ENCODE assay signal across 6 cellular contexts in genomic region chr12:130848785-130849305, GRCh38. TPM values are rescaled to one million over a fixed set of nuclear protein-coding genes. Genes with fewer than 3 reads are reported as not detected.
DNase-seq lines count a peak whose midpoint lies in the region; ATAC-seq, FAIRE-seq and TF ChIP-seq lines count a peak whose summit lies in the region.
"Not testable (repeated sequence)": the region's sequence is repeated elsewhere in the genome, so short reads cannot be mapped to it uniquely, and the experiment has no call there.

No MANE protein-coding gene starts in this region.

- H3K36me3 ChIP-seq in GM23338 (ENCODE audit: insufficient read depth); HUES6 (ENCODE audit: control insufficient read depth, insufficient read depth, low read length); K562 (ENCODE audit: control insufficient read depth, insufficient read depth, low read length); iPS-20b (ENCODE audit: insufficient read depth, low read depth, low read length): not testable (repeated sequence)

- H3K4me3 ChIP-seq in GM23338; HUES6 (ENCODE audit: low read depth, low read length); K562: not testable (repeated sequence)
- 0 out of 2 replicates have a peak overlapping the region, but pooled peaks have one; percentile 25 for H3K4me3 ChIP-seq in iPS-20b (ENCODE audit: low read length)

- H3K9me3 Mint-ChIP-seq in GM23338: peaks cover 25% of the 10 kb centered on the region
- H3K9me3 Mint-ChIP-seq in nephron; progenitor cell of endocrine pancreas (ENCODE audit: low read depth): not testable (repeated sequence)

- POLR2A ChIA-PET in K562 (lab: Yijun Ruan, JAX): interaction anchor here (1.7 kb wide), 1 partner anchor 22 kb away, joined by 4 read pairs; no protein-coding TSS in a partner anchor

- intact Hi-C loops in K562 (cut with micrococcal nuclease): not testable (repeated sequence)

- H3K9me2 ChIP-seq in GM23338 (ENCODE audit: insufficient read depth): not testable (repeated sequence)

- H3K4me3 Mint-ChIP-seq in GM23338; nephron; progenitor cell of endocrine pancreas (ENCODE audit: low read depth): not testable (repeated sequence)

- WGBS in K562 (ENCODE audit: insufficient coverage, low coverage, missing lambda C conversion rate): 95% methylated on average over 1 of the region's 1 CpG

- FAIRE-seq in K562 (lab: Jason Lieb, UNC): not testable (repeated sequence)

- in situ Hi-C loops in K562 (cut with MboI): not testable (repeated sequence)

- CTCF ChIA-PET in K562 (lab: Yijun Ruan, JAX; ENCODE audit: low intra/inter-chr PET ratio): not testable (repeated sequence)

- not testable (repeated sequence) for H3K79me2 ChIP-seq in GM23338 (replicated peaks; ENCODE audit: insufficient read depth); K562 (ENCODE audit: control insufficient read depth, insufficient read depth, low read length)

- BruUV-seq in K562 (replicated peaks; lab: Mats Ljungman, UMichigan): not testable (repeated sequence)

- not testable (repeated sequence) for H4K20me1 ChIP-seq in GM23338 (replicated peaks; ENCODE audit: insufficient read depth); K562 (replicated peaks; ENCODE audit: control insufficient read depth, insufficient read depth, low read length)

- H3K27ac ChIP-seq in GM23338 (ENCODE audit: low read depth) (peak overlapping the region; percentile 86), HUES6 (ENCODE audit: low read depth, low read length) (peak overlapping the region; percentile 71; the same call in 1 of the 2 replicates)
- not testable (repeated sequence) for H3K27ac ChIP-seq in K562 (ENCODE audit: extremely low read depth, low read depth, low read length); iPS-20b (ENCODE audit: low read length)

- not testable (repeated sequence) for H2AFZ ChIP-seq in GM23338
- 0 out of 2 replicates have a peak overlapping the region, but pooled peaks have one; percentile 2 for H2AFZ ChIP-seq in K562 (ENCODE audit: low read depth, low read length)

- H3K4me1 Mint-ChIP-seq in GM23338 (peaks cover 30% of the 10 kb centered on the region), progenitor cell of endocrine pancreas (ENCODE audit: low read depth) (peaks cover 19% of the 10 kb centered on the region)
- not testable (repeated sequence) for H3K4me1 Mint-ChIP-seq in nephron

- not testable (repeated sequence) for H3K9me1 ChIP-seq in K562 (ENCODE audit: control insufficient read depth, insufficient read depth, low read length)

- TF ChIP-seq CTCF in GM23338 (conservative IDR thresholded peaks at IDR 0.05; ENCODE audit: low read depth in 2 of 2); K562 (IDR thresholded peaks at IDR 0.05 in 2 of 3, conservative IDR thresholded peaks at IDR 0.05 in 1 of 3; ENCODE audit: insufficient read depth in 2 of 3, low read depth in 1 of 3, low read length in 3 of 3); nephron (IDR thresholded peaks at IDR 0.05; ENCODE audit: unreplicated experiment in 3 of 3); progenitor cell of endocrine pancreas (IDR thresholded peaks at IDR 0.05; ENCODE audit: unreplicated experiment): not testable (repeated sequence)

- TF ChIP-seq EP300 in K562 (IDR thresholded peaks at IDR 0.05; ENCODE audit: low read length): not testable (repeated sequence)

- peak overlapping the region; percentile 90; the same call in 1 of the 2 replicates for H3K27ac Mint-ChIP-seq in GM23338
- peak overlapping the region in 2 of 3 experiments; percentile 52 to 96 for H3K27ac Mint-ChIP-seq in nephron
- peak overlapping the region; percentile 92 for H3K27ac Mint-ChIP-seq in progenitor cell of endocrine pancreas

- H3F3A ChIP-seq in GM23338 (replicated peaks; ENCODE audit: low read depth): not testable (repeated sequence)

- not testable (repeated sequence) for H3K4me2 ChIP-seq in GM23338; K562 (ENCODE audit: insufficient read depth, low read length)

- not testable (repeated sequence) for ATAC-seq in GM23338, K562

- H3K36me3 Mint-ChIP-seq in GM23338 (ENCODE audit: low read depth): peaks cover 20% of the 10 kb centered on the region
- not testable (repeated sequence) for H3K36me3 Mint-ChIP-seq in nephron (ENCODE audit: low read depth); progenitor cell of endocrine pancreas (ENCODE audit: insufficient read depth)

- H3K9me3 ChIP-seq in HUES6 (ENCODE audit: control insufficient read depth, insufficient read depth, low read depth, low read length); K562 (replicated peaks; ENCODE audit: control insufficient read depth, insufficient read depth, low read depth, low read length); iPS-20b (ENCODE audit: insufficient read depth, low read depth, low read length): not testable (repeated sequence)

- H3K27me3 ChIP-seq in GM23338 (ENCODE audit: insufficient read depth); HUES6 (ENCODE audit: control insufficient read depth, insufficient read depth, low read length); K562 (ENCODE audit: control insufficient read depth in 2 of 2, insufficient read depth in 2 of 2, low read length in 2 of 2); iPS-20b (ENCODE audit: insufficient read depth, low read length): not testable (repeated sequence)

- DNase-seq in GM23338 (ENCODE audit: low spot score); K562 (ENCODE audit: extremely low read depth in 1 of 4, low spot score in 3 of 4); progenitor cell of endocrine pancreas (ENCODE audit: low spot score, unreplicated experiment): not testable (repeated sequence)

- H3K4me1 ChIP-seq in GM23338 (ENCODE audit: insufficient read depth): not testable (repeated sequence)
- H3K4me1 ChIP-seq in HUES6 (ENCODE audit: control insufficient read depth, insufficient read depth, low read length) (peaks cover 16% of the 10 kb centered on the region), K562 (replicated peaks in 1 of 2; ENCODE audit: control insufficient read depth in 2 of 2, insufficient read depth in 2 of 2, low read length in 2 of 2) (peaks cover 25 to 29% of the 10 kb centered on the region in 2 experiments; a peak in 4 of 5 replicates), iPS-20b (ENCODE audit: insufficient read depth, low read length) (peaks cover 25% of the 10 kb centered on the region)

- TF ChIP-seq POLR2A in K562 (conservative IDR thresholded peaks at IDR 0.05): not testable (repeated sequence)

- H3K27me3 Mint-ChIP-seq in GM23338 (ENCODE audit: insufficient read depth, low read depth, poor library complexity) (peaks cover 21% of the 10 kb centered on the region), nephron (ENCODE audit: low read depth) (peaks cover 42% of the 10 kb centered on the region)
- H3K27me3 Mint-ChIP-seq in progenitor cell of endocrine pancreas: not testable (repeated sequence)

- H3K9ac ChIP-seq in HUES6 (ENCODE audit: low read length); K562 (ENCODE audit: insufficient read depth in 1 of 2, low read depth in 2 of 2, low read length in 2 of 2); iPS-20b (ENCODE audit: low read depth, low read length): not testable (repeated sequence)

- not testable (repeated sequence) for TF ChIP-seq RAD21 in K562 (CRISPR knock-in tag; conservative IDR thresholded peaks at IDR 0.05 in 1 of 2, IDR thresholded peaks at IDR 0.05 in 1 of 2)

RNA-seq across cellular contexts. Expression of gene STX2, which starts 9.8 kb away (rescaled TPM):
- 23.9 and 35.4 TPM in 2 replicates for total RNA-seq in GM23338 (2014; rRNA removed; shearing (Covaris generic))
- polyA plus RNA-seq in GM23338 (2016; fragmentation: Nextera tagmentation; extraction: Ambion mirVana) (16.4 and 17.7 TPM in 2 replicates), K562 (2011; rRNA removed) (48.8 and 54.6 TPM in 2 replicates), K562 (2014; fragmentation: Illumina TruSeq; extraction: Trizol) (29.7 and 34.9 TPM in 2 replicates), K562 (2014; fragmentation: Nextera tagmentation; extraction: Ambion mirVana) (10 to 100 TPM; 22.2 to 24.7 TPM), K562 (2014; rRNA removed) (30.3 and 30.8 TPM in 2 replicates)
- total RNA-seq in K562 (2011; cell fraction: chromatin; rRNA removed; ENCODE audit: low replicate concordance): 42.7 and 128 TPM in 2 replicates
- total RNA-seq in K562 (2011; cell fraction: nucleolus; rRNA removed): 25.8 and 32.5 TPM in 2 replicates
- 46.3 and 62.1 TPM in 2 replicates for total RNA-seq in K562 (2011; cell fraction: nucleoplasm; rRNA removed)
- total RNA-seq in K562 (2014; rRNA removed) (24.6 and 25.8 TPM in 2 replicates), K562 (2014; rRNA removed; fragmentation: Illumina TruSeq; extraction: Trizol) (35.0 and 38.5 TPM in 2 replicates), K562 (2015; rRNA removed; fragmentation: Illumina TruSeq; extraction: Trizol) (29.1 and 32.7 TPM in 2 replicates), K562 (2021) (24.4 and 25.0 TPM in 2 replicates), progenitor cell of endocrine pancreas (20.5 and 22.4 TPM in 2 replicates)
- 13.2 and 34.8 TPM in 2 replicates for polyA plus RNA-seq in K562 (2011; cell fraction: cytosol; rRNA removed)
- 83.4 and 119 TPM in 2 replicates for polyA plus RNA-seq in K562 (2011; cell fraction: nucleus; rRNA removed)
- 22.5 and 23.5 TPM in 2 replicates for polyA plus RNA-seq in K562 (2012)
- 34.8 and 38.8 TPM in 2 replicates for polyA minus RNA-seq in K562 (2011; rRNA and poly(A)+ RNA removed)
- polyA minus RNA-seq in K562 (2011; cell fraction: cytosol; rRNA and poly(A)+ RNA removed): 10.6 and 13.2 TPM in 2 replicates
- polyA minus RNA-seq in K562 (2011; cell fraction: nucleus; rRNA and poly(A)+ RNA removed): 14.7 and 29.1 TPM in 2 replicates

RNA-seq across cellular contexts. Expression of gene RAN, which starts 23.0 kb away (rescaled TPM):
- total RNA-seq in GM23338 (2014; rRNA removed; shearing (Covaris generic)): 855 and 976 TPM in 2 replicates
- 2,114 and 2,289 TPM in 2 replicates for polyA plus RNA-seq in GM23338 (2016; fragmentation: Nextera tagmentation; extraction: Ambion mirVana)
- 426 and 544 TPM in 2 replicates for total RNA-seq in K562 (2011; cell fraction: chromatin; rRNA removed; ENCODE audit: low replicate concordance)
- 304 and 396 TPM in 2 replicates for total RNA-seq in K562 (2011; cell fraction: nucleolus; rRNA removed)
- 538 and 566 TPM in 2 replicates for total RNA-seq in K562 (2011; cell fraction: nucleoplasm; rRNA removed)
- total RNA-seq in K562 (2014; rRNA removed): 1,828 and 1,851 TPM in 2 replicates
- 1,816 and 1,953 TPM in 2 replicates for total RNA-seq in K562 (2014; rRNA removed; fragmentation: Illumina TruSeq; extraction: Trizol)
- 1,595 and 1,687 TPM in 2 replicates for total RNA-seq in K562 (2015; rRNA removed; fragmentation: Illumina TruSeq; extraction: Trizol)
- 1,900 and 2,011 TPM in 2 replicates for total RNA-seq in K562 (2021)
- 2,715 and 3,820 TPM in 2 replicates for polyA plus RNA-seq in K562 (2011; rRNA removed)
- 1,510 and 2,406 TPM in 2 replicates for polyA plus RNA-seq in K562 (2011; cell fraction: cytosol; rRNA removed)
- 920 and 1,503 TPM in 2 replicates for polyA plus RNA-seq in K562 (2011; cell fraction: nucleus; rRNA removed)
- 1,349 and 2,558 TPM in 2 replicates for polyA plus RNA-seq in K562 (2012)
- 2,154 and 2,300 TPM in 2 replicates for polyA plus RNA-seq in K562 (2014; fragmentation: Illumina TruSeq; extraction: Trizol)
- 1,000 to 10,000 TPM; 3,304 to 3,469 TPM for polyA plus RNA-seq in K562 (2014; fragmentation: Nextera tagmentation; extraction: Ambion mirVana)
- 2,326 and 2,761 TPM in 2 replicates for polyA plus RNA-seq in K562 (2014; rRNA removed)
- polyA minus RNA-seq in K562 (2011; rRNA and poly(A)+ RNA removed): 3,000 and 3,145 TPM in 2 replicates
- polyA minus RNA-seq in K562 (2011; cell fraction: cytosol; rRNA and poly(A)+ RNA removed): 636 and 826 TPM in 2 replicates
- polyA minus RNA-seq in K562 (2011; cell fraction: nucleus; rRNA and poly(A)+ RNA removed): 110 and 239 TPM in 2 replicates
- total RNA-seq in progenitor cell of endocrine pancreas: 803 and 832 TPM in 2 replicates
